Comparison of ENCODE assay signal across 29 cellular contexts in the genomic region with DNA sequence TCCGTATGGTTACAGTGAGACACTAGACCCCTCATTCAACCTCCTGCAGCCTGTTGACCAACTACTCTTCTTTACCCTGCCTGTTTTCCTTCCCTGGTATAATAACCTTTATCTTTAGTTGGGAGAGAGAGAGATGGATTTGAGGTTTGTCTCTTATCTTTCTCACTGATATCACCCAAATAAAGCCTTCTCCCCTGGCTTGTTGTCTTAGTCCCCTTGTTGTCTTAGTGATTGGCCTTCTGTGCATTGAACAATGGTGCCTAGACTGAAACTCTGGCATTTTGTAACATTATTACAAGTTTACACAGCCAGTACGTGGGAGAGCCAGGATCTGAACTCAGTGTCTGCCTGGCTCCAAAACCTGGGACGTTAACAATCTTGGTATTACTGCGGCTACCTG.
"Had no signal": no experiment of that assay in that cellular context is flagged by ENCODE, and none has a peak within 500 bp of the region (broad histone marks: within the 10 kb centered on the region; RNA-seq: fewer than 3 reads in every experiment).

No MANE protein-coding gene starts in this region.

- H3K27me3 Mint-ChIP-seq: stimulated activated memory B cell treated with anti-CD40 and anti-IgM and Interleukin-4, amounts not matched to agents 10 μg/mL and 1 μg/mL and 100 μg/mL, for 72 hours had no signal

- ATAC-seq: stimulated activated effector memory CD8-positive, alpha-beta T cell treated with anti-CD3 and anti-CD28 coated beads, Interleukin-12 subunit alpha, Interleukin-12 subunit beta, amount 100 ng/mL, for 72 hours; stimulated activated memory B cell treated with anti-CD40 and anti-IgM and Interleukin-4, amounts not matched to agents 10 μg/mL and 1 μg/mL and 100 μg/mL, for 72 hours; stimulated activated naive B cell treated with anti-CD40 and anti-IgM and Interleukin-4, amounts not matched to agents 10 μg/mL and 1 μg/mL and 100 μg/mL, for 72 hours; stimulated activated naive CD8-positive, alpha-beta T cell treated with anti-CD3 and anti-CD28 coated beads, Interleukin-15, amount 100 ng/mL, for 72 hours; stimulated activated naive CD8-positive, alpha-beta T cell treated with anti-CD3 and anti-CD28 coated beads, Interleukin-15, Interleukin-2, amounts not matched to agents 100 U/mL and 50 U/mL, for 24 hours; upper lobe of right lung had no signal

- DNase-seq: stimulated activated CD4-positive, alpha-beta T cell treated with anti-CD3 and anti-CD28 coated beads, Interleukin-2, amount 100 ng/mL, for 48 hours; stimulated activated CD4-positive, alpha-beta T cell treated with anti-CD3 and anti-CD28 coated beads, Interleukin-4, amount 100 ng/mL, for 1 hour; stimulated activated CD4-positive, alpha-beta T cell treated with anti-CD3 and anti-CD28 coated beads, Interleukin-4, amount 100 ng/mL, for 24 hours; stimulated activated CD4-positive, alpha-beta T cell treated with anti-CD3 and anti-CD28 coated beads, Interleukin-4, amount 100 ng/mL, for 4 hours; stimulated activated CD8-positive, alpha-beta memory T cell treated with anti-CD3 and anti-CD28 coated beads, Interleukin-4, amount 100 ng/mL, for 48 hours; stimulated activated naive B cell treated with anti-CD40 and anti-IgM and Interleukin-4, amounts not matched to agents 10 μg/mL and 1 μg/mL and 100 μg/mL, for 72 hours; stimulated activated naive CD4-positive, alpha-beta T cell; stimulated activated naive CD4-positive, alpha-beta T cell treated with Interleukin-2 at 50 U/mL for 16 hours; stimulated activated naive CD8-positive, alpha-beta T cell treated with anti-CD3 and anti-CD28 coated beads, Interleukin-15, amount 100 ng/mL, for 72 hours; stimulated activated naive CD8-positive, alpha-beta T cell treated with anti-CD3 and anti-CD28 coated beads, Interleukin-15, Interleukin-2, amounts not matched to agents 100 U/mL and 50 U/mL, for 24 hours; stomach; substantia nigra; testis; thyroid gland; tibial artery; transverse colon; trophoblast cell; upper lobe of left lung; upper lobe of right lung; uterus had no signal

- H3K36me3 ChIP-seq: stomach, suprapubic skin, thoracic aorta, thyroid gland, tibial artery, tibial nerve, transverse colon, upper lobe of left lung, upper lobe of right lung, uterus, vagina had no signal

- H3K36me3 Mint-ChIP-seq: stimulated activated effector memory CD8-positive, alpha-beta T cell treated with anti-CD3 and anti-CD28 coated beads, Interleukin-12 subunit alpha, Interleukin-12 subunit beta, amount 100 ng/mL, for 72 hours; stimulated activated memory B cell treated with anti-CD40 and anti-IgM and Interleukin-4, amounts not matched to agents 10 μg/mL and 1 μg/mL and 100 μg/mL, for 72 hours; stimulated activated naive B cell treated with anti-CD40 and anti-IgM and Interleukin-4, amounts not matched to agents 10 μg/mL and 1 μg/mL and 100 μg/mL, for 72 hours; type B pancreatic cell had no signal

- H3K4me1 Mint-ChIP-seq: stimulated activated effector memory CD8-positive, alpha-beta T cell treated with anti-CD3 and anti-CD28 coated beads, Interleukin-12 subunit alpha, Interleukin-12 subunit beta, amount 100 ng/mL, for 72 hours; stimulated activated memory B cell treated with anti-CD40 and anti-IgM and Interleukin-4, amounts not matched to agents 10 μg/mL and 1 μg/mL and 100 μg/mL, for 72 hours; stimulated activated naive B cell treated with anti-CD40 and anti-IgM and Interleukin-4, amounts not matched to agents 10 μg/mL and 1 μg/mL and 100 μg/mL, for 72 hours had no signal

- H3K27me3 ChIP-seq: suprapubic skin, testis, thyroid gland, tibial artery, tibial nerve, transverse colon, upper lobe of left lung, upper lobe of right lung, uterus, vagina had no signal

- H3K4me3 ChIP-seq: stomach, suprapubic skin, testis, thoracic aorta, thyroid gland, tibial artery, tibial nerve, transverse colon, upper lobe of left lung, upper lobe of right lung, uterus, vagina had no signal

- H3K27ac ChIP-seq: stomach, suprapubic skin, testis, thoracic aorta, thyroid gland, tibial artery, tibial nerve, transverse colon, upper lobe of left lung, upper lobe of right lung, uterus, vagina had no signal

- H3K4me1 ChIP-seq: stomach, suprapubic skin, testis, thyroid gland, tibial artery, tibial nerve, transverse colon, upper lobe of left lung, upper lobe of right lung, uterus, vagina had no signal

- H3K27ac Mint-ChIP-seq: stimulated activated effector memory CD8-positive, alpha-beta T cell treated with anti-CD3 and anti-CD28 coated beads, Interleukin-12 subunit alpha, Interleukin-12 subunit beta, amount 100 ng/mL, for 72 hours; stimulated activated memory B cell treated with anti-CD40 and anti-IgM and Interleukin-4, amounts not matched to agents 10 μg/mL and 1 μg/mL and 100 μg/mL, for 72 hours; stimulated activated naive B cell treated with anti-CD40 and anti-IgM and Interleukin-4, amounts not matched to agents 10 μg/mL and 1 μg/mL and 100 μg/mL, for 72 hours; stimulated activated naive CD8-positive, alpha-beta T cell treated with anti-CD3 and anti-CD28 coated beads, Interleukin-15, amount 100 ng/mL, for 72 hours; stimulated activated naive CD8-positive, alpha-beta T cell treated with anti-CD3 and anti-CD28 coated beads, Interleukin-15, Interleukin-2, amounts not matched to agents 100 ng/mL and 50 ng/mL, for 24 hours; type B pancreatic cell had no signal

- H3K9me3 ChIP-seq: suprapubic skin, testis, thoracic aorta, thyroid gland, tibial artery, upper lobe of left lung, upper lobe of right lung, uterus, vagina had no signal

- FAIRE-seq: urothelium cell line had no signal

- H3K4me3 Mint-ChIP-seq: stimulated activated effector memory CD8-positive, alpha-beta T cell treated with anti-CD3 and anti-CD28 coated beads, Interleukin-12 subunit alpha, Interleukin-12 subunit beta, amount 100 ng/mL, for 72 hours; stimulated activated memory B cell treated with anti-CD40 and anti-IgM and Interleukin-4, amounts not matched to agents 10 μg/mL and 1 μg/mL and 100 μg/mL, for 72 hours; stimulated activated naive B cell treated with anti-CD40 and anti-IgM and Interleukin-4, amounts not matched to agents 10 μg/mL and 1 μg/mL and 100 μg/mL, for 72 hours; stimulated activated naive CD8-positive, alpha-beta T cell treated with anti-CD3 and anti-CD28 coated beads, Interleukin-15, amount 100 ng/mL, for 72 hours; stimulated activated naive CD8-positive, alpha-beta T cell treated with anti-CD3 and anti-CD28 coated beads, Interleukin-15, Interleukin-2, amounts not matched to agents 100 ng/mL and 50 ng/mL, for 24 hours; type B pancreatic cell had no signal
